15 cellular contexts compared by ENCODE assay signal in genomic region chr16:741986-742629, GRCh38. TPM values are rescaled to one million over a fixed set of nuclear protein-coding genes. Genes with fewer than 3 reads are reported as not detected.
DNase-seq lines count a peak whose midpoint lies in the region; ATAC-seq and TF ChIP-seq lines count a peak whose summit lies in the region.
"Had no signal": no experiment of that assay in that cellular context is flagged by ENCODE, and none has a peak within 500 bp of the region (broad histone marks: within the 10 kb centered on the region; RNA-seq: fewer than 3 reads in every experiment).

No MANE protein-coding gene starts in this region.

- peaks cover 25% of the 10 kb centered on the region for H3K79me1 ChIP-seq in mesenchymal stem cell (replicated peaks; ENCODE audit: low read length, poor library complexity, severe bottlenecking)

- H3K4me2 ChIP-seq in mesenchymal stem cell (ENCODE audit: low read length, poor library complexity, severe bottlenecking) = no peak overlapping the region

- CTCF ChIA-PET in CD8-positive, alpha-beta T cell (lab: Charles Lee) = interaction anchor here (1.2 to 16.2 kb wide), 5 partner anchors 10 to 35 kb away, joined by 3 to 353 read pairs (median 12); partner anchors contain the start of genes ANTKMT, CCDC78 and METRN
- CTCF ChIA-PET in activated B cell treated with CpG ODN at 0.5 μM for 24 hours (lab: Charles Lee) = interaction anchor here (2.8 kb wide), 1 partner anchor 20 kb away, joined by 12 read pairs; the partner anchor contains the start of gene ANTKMT

- H3K9ac ChIP-seq in mesenchymal stem cell (ENCODE audit: low read length) = no peak overlapping the region

- peaks cover 9% of the 10 kb centered on the region for H3K4me1 ChIP-seq in CD8-positive, alpha-beta T cell (ENCODE audit: insufficient read depth, low read length)
- peaks cover 17% of the 10 kb centered on the region for H3K4me1 ChIP-seq in mesenchymal stem cell (ENCODE audit: control insufficient read depth, insufficient read depth, low read depth, low read length)

- no peak overlapping the region for H3K14ac ChIP-seq in mesenchymal stem cell (ENCODE audit: low read length in 2 of 2)

- no peaks in the 10 kb centered on the region for H3K27me3 Mint-ChIP-seq in CD8-positive, alpha-beta T cell (ENCODE audit: low read depth)
- H3K27me3 Mint-ChIP-seq in activated B cell treated with CpG ODN at 0.5 μM for 24 hours = no peaks in the 10 kb centered on the region

- no peak overlapping the region for H2AFZ ChIP-seq in mesenchymal stem cell (ENCODE audit: low read depth, low read length)

- H3K4me3 Mint-ChIP-seq in CD8-positive, alpha-beta T cell = peak overlapping the region; percentile 54
- peak overlapping the region; percentile 38 for H3K4me3 Mint-ChIP-seq in activated B cell treated with CpG ODN at 0.5 μM for 24 hours

- no peaks in the 10 kb centered on the region for H3K9me3 Mint-ChIP-seq in CD8-positive, alpha-beta T cell
- H3K9me3 Mint-ChIP-seq in activated B cell treated with CpG ODN at 0.5 μM for 24 hours = no peaks in the 10 kb centered on the region

- no peak overlapping the region for H2BK15ac ChIP-seq in mesenchymal stem cell (ENCODE audit: low read depth, poor library complexity, severe bottlenecking)

- peak overlapping the region; percentile 96 for H3K27ac ChIP-seq in 22Rv1
- no peak overlapping the region for H3K27ac ChIP-seq in CD8-positive, alpha-beta T cell (ENCODE audit: low read depth, low read length)
- no peak overlapping the region for H3K27ac ChIP-seq in mesenchymal stem cell (ENCODE audit: low read length, poor library complexity, severe bottlenecking)

- no peak overlapping the region for H3K27ac Mint-ChIP-seq in CD8-positive, alpha-beta T cell
- H3K27ac Mint-ChIP-seq in activated B cell treated with CpG ODN at 0.5 μM for 24 hours = no peak overlapping the region

- H3K4me3 ChIP-seq in CD8-positive, alpha-beta T cell (ENCODE audit: low read depth, low read length) = no peak overlapping the region
- peak overlapping the region in 1 of 2 experiments; percentile 33 for H3K4me3 ChIP-seq in mesenchymal stem cell (ENCODE audit: insufficient read depth in 1 of 2, low read depth in 1 of 2, low read length in 2 of 2)
- H3K4me3 ChIP-seq: mucosa of descending colon had no signal

- 94% methylated on average over 15 of the region's 15 CpGs for WGBS in mesenchymal stem cell

- peaks cover 1% of the 10 kb centered on the region for H3K36me3 ChIP-seq in CD8-positive, alpha-beta T cell (ENCODE audit: insufficient read depth, low read length)
- H3K36me3 ChIP-seq in mesenchymal stem cell (ENCODE audit: control insufficient read depth in 1 of 2, insufficient read depth in 2 of 2, low read depth in 1 of 2, low read length in 2 of 2) = peaks cover 15 to 23% of the 10 kb centered on the region in 2 experiments

- no peak overlapping the region for H2AK5ac ChIP-seq in mesenchymal stem cell (ENCODE audit: low read length, severe bottlenecking)

- peak overlapping the region; percentile 64 for H4K8ac ChIP-seq in mesenchymal stem cell (ENCODE audit: low read length)

- no peaks in the 10 kb centered on the region for H3K9me3 ChIP-seq in CD8-positive, alpha-beta T cell (ENCODE audit: low read length)
- H3K9me3 ChIP-seq in mesenchymal stem cell (ENCODE audit: control insufficient read depth, low read length) = no peaks in the 10 kb centered on the region
- H3K9me3 ChIP-seq: BLaER1 treated with 17β-estradiol and CSF1 and Interleukin-3, amounts not matched to agents 10 nM and 100 nM; mucosa of descending colon had no signal

- H2BK120ac ChIP-seq in mesenchymal stem cell (ENCODE audit: low read depth, low read length) = no peak overlapping the region

- no peak overlapping the region for H3K23ac ChIP-seq in mesenchymal stem cell (ENCODE audit: low read length in 2 of 2)

- no peak overlapping the region for H3K18ac ChIP-seq in mesenchymal stem cell (ENCODE audit: low read depth in 1 of 2, low read length in 2 of 2)

- H3K27me3 ChIP-seq in CD8-positive, alpha-beta T cell (ENCODE audit: insufficient read depth, low read length) = no peaks in the 10 kb centered on the region
- peaks cover 0 to 6% of the 10 kb centered on the region in 2 experiments for H3K27me3 ChIP-seq in mesenchymal stem cell (ENCODE audit: control insufficient read depth in 1 of 2, insufficient read depth in 1 of 2, low read length in 2 of 2)
- H3K27me3 ChIP-seq: BLaER1 treated with 17β-estradiol and CSF1 and Interleukin-3, amounts not matched to agents 10 nM and 100 nM had no signal

- H3K4ac ChIP-seq in mesenchymal stem cell (ENCODE audit: low read depth in 1 of 2, low read length in 2 of 2) = no peak overlapping the region

- no peak overlapping the region for H2BK5ac ChIP-seq in mesenchymal stem cell (ENCODE audit: low read depth, low read length, poor library complexity, severe bottlenecking)

- H2BK12ac ChIP-seq in mesenchymal stem cell (ENCODE audit: low read length in 2 of 2) = no peak overlapping the region

- TF ChIP-seq CTCF in 22Rv1 (IDR thresholded peaks at IDR 0.05) (no peak), activated B cell treated with CpG ODN at 0.5 μM for 24 hours (IDR thresholded peaks at IDR 0.05) (no peak)
- no peak for TF ChIP-seq CTCF in CD8-positive, alpha-beta T cell (IDR thresholded peaks at IDR 0.05)

- no peak for ATAC-seq in CD8-positive, alpha-beta T cell
- ATAC-seq in activated B cell treated with CpG ODN at 0.5 μM for 24 hours (ENCODE audit: low read depth) = no peak

- POLR2A ChIA-PET in CD8-positive, alpha-beta T cell (lab: Charles Lee) = interaction anchor here (0.7 to 1.1 kb wide), 3 partner anchors 18 to 26 kb away, joined by 3 read pairs; no protein-coding TSS in a partner anchor
- POLR2A ChIA-PET in activated B cell treated with CpG ODN at 0.5 μM for 24 hours (lab: Charles Lee) = no interaction called here

- intact Hi-C loops in CD8-positive, alpha-beta T cell (cut with DNase I, micrococcal nuclease) = loop anchor here (1.0 to 5.0 kb wide), 8 partner anchors 14 to 350 kb away; partner anchors contain the start of genes ANTKMT (in 1 of the 2) and CAPN15 (in 1 of the 2)
- intact Hi-C loops in activated B cell treated with CpG ODN at 0.5 μM for 24 hours (cut with micrococcal nuclease) = loop anchor here (1.0 to 2.0 kb wide), 6 partner anchors 14 to 163 kb away; partner anchors contain the start of genes CHTF18 and RPUSD1

- peaks cover 8% of the 10 kb centered on the region for H3K4me1 Mint-ChIP-seq in CD8-positive, alpha-beta T cell (ENCODE audit: low read depth)
- peaks cover 24% of the 10 kb centered on the region for H3K4me1 Mint-ChIP-seq in activated B cell treated with CpG ODN at 0.5 μM for 24 hours

- peaks cover 10% of the 10 kb centered on the region for H3K36me3 Mint-ChIP-seq in CD8-positive, alpha-beta T cell
- H3K36me3 Mint-ChIP-seq in activated B cell treated with CpG ODN at 0.5 μM for 24 hours (ENCODE audit: low read depth) = peaks cover 12% of the 10 kb centered on the region

- H4K91ac ChIP-seq in mesenchymal stem cell (ENCODE audit: low read length) = no peak overlapping the region

- no peak for DNase-seq in CD8-positive, alpha-beta T cell
- DNase-seq in activated B cell treated with CpG ODN at 0.5 μM for 24 hours (no peak), mesenchymal stem cell (no peak), NK-92 (lab: John Stamatoyannopoulos, UW; ENCODE audit: unreplicated experiment) (no peak), Kasumi-1 (lab: John Stamatoyannopoulos, UW) (no peak), OCI-M1 (lab: John Stamatoyannopoulos, UW) (no peak)
- no peak for DNase-seq in stimulated activated CD8-positive, alpha-beta memory T cell treated with anti-CD3 and anti-CD28 coated beads, Interleukin-4, amount 100 ng/mL, for 48 hours
- DNase-seq: activated CD4-positive, CD25-positive, alpha-beta regulatory T cell treated with anti-CD3 and anti-CD28 coated beads, Interleukin-2, amount 50 U/mL, for 72 hours; mucosa of descending colon; MV-4-11; stimulated activated CD4-positive, alpha-beta T cell treated with anti-CD3 and anti-CD28 coated beads, Interleukin-2, amount 100 ng/mL, for 24 hours had no signal

RNA-seq across cellular contexts. Expression of gene CIAO3, which starts 1.3 kb away (rescaled TPM):
- 10 to 100 TPM; 25.7 to 30.0 TPM for total RNA-seq in CD8-positive, alpha-beta T cell
- 42.4 and 43.1 TPM in 2 replicates for total RNA-seq in activated B cell treated with CpG ODN at 0.5 μM for 24 hours
- polyA plus RNA-seq in mesenchymal stem cell (2013, experiment 1 of 2) = 10.3 TPM
- polyA plus RNA-seq in mesenchymal stem cell (2013, experiment 2 of 2) = 11.2 TPM

RNA-seq across cellular contexts. Expression of gene HAGHL, which starts 15.2 kb away (rescaled TPM):
- 10 to 100 TPM; 17.5 to 21.8 TPM for total RNA-seq in CD8-positive, alpha-beta T cell
- total RNA-seq in activated B cell treated with CpG ODN at 0.5 μM for 24 hours = 10.8 and 10.9 TPM in 2 replicates
- 9.4 TPM for polyA plus RNA-seq in mesenchymal stem cell (2013, experiment 1 of 2)
- polyA plus RNA-seq in mesenchymal stem cell (2013, experiment 2 of 2) = 9.7 TPM

RNA-seq across cellular contexts. Expression of gene CCDC78, which starts 15.9 kb away (rescaled TPM):
- 1 to 10 TPM; 3.6 to 5.5 TPM for total RNA-seq in CD8-positive, alpha-beta T cell
- total RNA-seq in activated B cell treated with CpG ODN at 0.5 μM for 24 hours = 4.8 and 7.8 TPM in 2 replicates
- polyA plus RNA-seq in mesenchymal stem cell (2013, experiment 1 of 2) = 2.5 TPM
- polyA plus RNA-seq in mesenchymal stem cell (2013, experiment 2 of 2) = 2.1 TPM

RNA-seq across cellular contexts. Expression of gene MSLN, which starts 18.4 kb away (rescaled TPM):
- total RNA-seq in CD8-positive, alpha-beta T cell = not detected
- not detected in 2 replicates for total RNA-seq in activated B cell treated with CpG ODN at 0.5 μM for 24 hours
- polyA plus RNA-seq in mesenchymal stem cell (2013, experiment 1 of 2) = not detected
- polyA plus RNA-seq in mesenchymal stem cell (2013, experiment 2 of 2) = not detected
- total RNA-seq: cerebellum, HT1080 had no signal

RNA-seq across cellular contexts. Expression of gene ANTKMT, which starts 21.2 kb away (rescaled TPM):
- 10 to 100 TPM; 24.7 to 29.6 TPM for total RNA-seq in CD8-positive, alpha-beta T cell
- 58.0 and 67.4 TPM in 2 replicates for total RNA-seq in activated B cell treated with CpG ODN at 0.5 μM for 24 hours
- polyA plus RNA-seq in mesenchymal stem cell (2013, experiment 1 of 2) = 28.0 TPM
- polyA plus RNA-seq in mesenchymal stem cell (2013, experiment 2 of 2) = 27.0 TPM
